In the genomic region with DNA sequence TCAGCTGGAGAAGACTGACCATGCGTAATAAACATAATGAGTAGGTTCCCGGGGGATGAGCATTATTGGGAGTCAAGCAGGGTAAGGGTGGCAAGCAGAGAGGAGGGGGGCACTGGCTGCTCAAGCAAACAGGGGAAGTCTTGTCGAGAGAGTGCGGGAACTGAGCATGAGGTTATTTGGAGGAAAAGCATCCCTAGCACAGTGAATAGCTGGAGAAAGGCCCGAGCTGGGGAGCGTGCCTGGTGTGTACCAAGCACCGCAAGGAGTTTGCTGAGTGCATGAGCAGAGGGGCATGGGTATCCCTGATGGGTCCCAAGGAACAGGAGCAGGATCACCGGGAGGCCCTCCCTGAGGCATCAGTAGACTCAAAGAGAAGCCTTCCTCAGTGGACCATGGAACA, we compare ENCODE assay signal across 14 cellular contexts. TPM values are rescaled to one million over a fixed set of nuclear protein-coding genes. Genes with fewer than 3 reads are reported as not detected.
DNase-seq lines count a peak whose midpoint lies in the region; ATAC-seq and TF ChIP-seq lines count a peak whose summit lies in the region.
"Had no signal": no experiment of that assay in that cellular context is flagged by ENCODE, and none has a peak within 500 bp of the region (broad histone marks: within the 10 kb centered on the region; RNA-seq: fewer than 3 reads in every experiment).

No MANE protein-coding gene starts in this region.

- H3K4me1 ChIP-seq in BLaER1 = peaks cover 64% of the 10 kb centered on the region
- H3K4me1 ChIP-seq in CD8-positive, alpha-beta T cell (ENCODE audit: insufficient read depth, low read length) = peaks cover 93% of the 10 kb centered on the region
- H3K4me1 ChIP-seq in tibial nerve = peaks cover 0 to 40% (median 20%) of the 10 kb centered on the region in 4 donors
- H3K4me1 ChIP-seq: SJSA1 had no signal

- CTCF ChIA-PET in CD8-positive, alpha-beta T cell (lab: Charles Lee) = interaction anchor here (1.0 kb wide), 1 partner anchor 21 kb away, joined by 3 read pairs; no protein-coding TSS in a partner anchor

- POLR2A ChIA-PET in CD8-positive, alpha-beta T cell (lab: Charles Lee) = interaction anchor here (1.5 kb wide), 1 partner anchor 23 kb away, joined by 3 read pairs; no protein-coding TSS in a partner anchor

- H3K4me3 Mint-ChIP-seq in CD8-positive, alpha-beta T cell = peak overlapping the region; percentile 32
- H3K4me3 Mint-ChIP-seq in natural killer cell treated with Interleukin-12 subunit alpha and Interleukin-12 subunit beta and Interleukin-15 and Interleukin-18, amount 100 ng/mL, for 72 hours = no peak overlapping the region
- H3K4me3 Mint-ChIP-seq: activated CD8-positive, alpha-beta memory T cell treated with anti-CD3 and anti-CD28 coated beads, Interleukin-2, amount 10 ng/mL, durations not matched to agents 7 days and 5 days; endodermal cell had no signal

- H3K9me3 ChIP-seq in BLaER1 (no peaks in the 10 kb centered on the region), tibial nerve (no peaks in the 10 kb centered on the region)
- no peaks in the 10 kb centered on the region for H3K9me3 ChIP-seq in CD8-positive, alpha-beta T cell (ENCODE audit: low read length)
- H3K9me3 ChIP-seq: SJSA1, upper lobe of right lung had no signal

- H4K20me1 ChIP-seq in BLaER1 = peaks cover 94% of the 10 kb centered on the region

- intact Hi-C loops in CD8-positive, alpha-beta T cell (cut with DNase I, micrococcal nuclease) = no loop called here

- peak in 1 of 7 experiments; percentile 45 for DNase-seq in CD8-positive, alpha-beta T cell
- DNase-seq in caudate nucleus (lab: John Stamatoyannopoulos, UW) (peak in 30 of 61 donors; percentile 3 to 59 (median 28)), HUDEP-2 (lab: John Stamatoyannopoulos, UW; ENCODE audit: unreplicated experiment in 76 of 76) (no peak), tibial nerve (ENCODE audit: low spot score in 2 of 2) (no peak), DMS 273 (lab: John Stamatoyannopoulos, UW; ENCODE audit: unreplicated experiment) (no peak)
- peak; percentile 52 for DNase-seq in natural killer cell treated with Interleukin-12 subunit alpha and Interleukin-12 subunit beta and Interleukin-15 and Interleukin-18, amount 100 ng/mL, for 72 hours (ENCODE audit: low spot score)
- DNase-seq: activated CD8-positive, alpha-beta memory T cell treated with anti-CD3 and anti-CD28 coated beads, Interleukin-2, amount 10 ng/mL, durations not matched to agents 7 days and 5 days; endodermal cell; foreskin melanocyte; GF-D8; NCI-H1092; upper lobe of right lung had no signal

- TF ChIP-seq EP300 in tibial nerve (IDR thresholded peaks at IDR 0.05) = no peak

- no peak for ATAC-seq in CD8-positive, alpha-beta T cell
- ATAC-seq in natural killer cell treated with Interleukin-12 subunit alpha and Interleukin-12 subunit beta and Interleukin-15 and Interleukin-18, amount 100 ng/mL, for 72 hours = no peak
- ATAC-seq: activated CD8-positive, alpha-beta memory T cell treated with anti-CD3 and anti-CD28 coated beads, Interleukin-2, amount 10 ng/mL, durations not matched to agents 7 days and 5 days; upper lobe of right lung had no signal

- no peak for TF ChIP-seq POLR2A in tibial nerve (IDR thresholded peaks at IDR 0.05)

- no peaks in the 10 kb centered on the region for H3K27me3 Mint-ChIP-seq in CD8-positive, alpha-beta T cell (ENCODE audit: low read depth)
- no peaks in the 10 kb centered on the region for H3K27me3 Mint-ChIP-seq in natural killer cell treated with Interleukin-12 subunit alpha and Interleukin-12 subunit beta and Interleukin-15 and Interleukin-18, amount 100 ng/mL, for 72 hours
- H3K27me3 Mint-ChIP-seq: activated CD8-positive, alpha-beta memory T cell treated with anti-CD3 and anti-CD28 coated beads, Interleukin-2, amount 10 ng/mL, durations not matched to agents 7 days and 5 days had no signal

- H3K36me3 Mint-ChIP-seq in CD8-positive, alpha-beta T cell = peaks cover 21% of the 10 kb centered on the region
- H3K36me3 Mint-ChIP-seq in natural killer cell treated with Interleukin-12 subunit alpha and Interleukin-12 subunit beta and Interleukin-15 and Interleukin-18, amount 100 ng/mL, for 72 hours = no peaks in the 10 kb centered on the region

- H3K4me2 ChIP-seq in BLaER1 = peak overlapping the region; percentile 11; the same call in 1 of the 2 replicates

- H3K9ac ChIP-seq in BLaER1 = no peak overlapping the region

- no peaks in the 10 kb centered on the region for H3K9me3 Mint-ChIP-seq in CD8-positive, alpha-beta T cell
- no peaks in the 10 kb centered on the region for H3K9me3 Mint-ChIP-seq in natural killer cell treated with Interleukin-12 subunit alpha and Interleukin-12 subunit beta and Interleukin-15 and Interleukin-18, amount 100 ng/mL, for 72 hours
- H3K9me3 Mint-ChIP-seq: endodermal cell had no signal

- no peak for TF ChIP-seq CTCF in CD8-positive, alpha-beta T cell (IDR thresholded peaks at IDR 0.05)
- no peak for TF ChIP-seq CTCF in tibial nerve (IDR thresholded peaks at IDR 0.05)

- WGBS in tibial nerve, 2 donors = 65 to 79% methylated on average over 8 of the region's 8 CpGs

- peak overlapping the region; percentile 82 for H3K27ac Mint-ChIP-seq in CD8-positive, alpha-beta T cell
- peak overlapping the region; percentile 20 to 80 for H3K27ac Mint-ChIP-seq in natural killer cell treated with Interleukin-12 subunit alpha and Interleukin-12 subunit beta and Interleukin-15 and Interleukin-18, amount 100 ng/mL, for 72 hours
- H3K27ac Mint-ChIP-seq: activated CD8-positive, alpha-beta memory T cell treated with anti-CD3 and anti-CD28 coated beads, Interleukin-2, amount 10 ng/mL, durations not matched to agents 7 days and 5 days; endodermal cell had no signal

- H3K27me3 ChIP-seq in BLaER1 (no peaks in the 10 kb centered on the region), tibial nerve (no peaks in the 10 kb centered on the region)
- no peaks in the 10 kb centered on the region for H3K27me3 ChIP-seq in CD8-positive, alpha-beta T cell (ENCODE audit: insufficient read depth, low read length)
- H3K27me3 ChIP-seq: SJSA1, upper lobe of right lung had no signal

- H3K4me1 Mint-ChIP-seq in CD8-positive, alpha-beta T cell (ENCODE audit: low read depth) = peaks cover 49% of the 10 kb centered on the region
- H3K4me1 Mint-ChIP-seq in natural killer cell treated with Interleukin-12 subunit alpha and Interleukin-12 subunit beta and Interleukin-15 and Interleukin-18, amount 100 ng/mL, for 72 hours (ENCODE audit: low read depth in 2 of 2) = peaks cover 21 to 26% of the 10 kb centered on the region in 2 donors
- H3K4me1 Mint-ChIP-seq: endodermal cell had no signal

- H3K27ac ChIP-seq in BLaER1 (no peak overlapping the region), caudate nucleus (ENCODE audit: low read depth, low read length) (peak overlapping the region; percentile 76), tibial nerve (no peak overlapping the region)
- no peak overlapping the region for H3K27ac ChIP-seq in CD8-positive, alpha-beta T cell (ENCODE audit: low read depth, low read length)
- H3K27ac ChIP-seq: SJSA1, upper lobe of right lung had no signal

- H3K36me3 ChIP-seq in BLaER1 (no peaks in the 10 kb centered on the region), tibial nerve (no peaks in the 10 kb centered on the region)
- no peaks in the 10 kb centered on the region for H3K36me3 ChIP-seq in CD8-positive, alpha-beta T cell (ENCODE audit: insufficient read depth, low read length)
- H3K36me3 ChIP-seq: SJSA1, upper lobe of right lung had no signal

- H3K4me3 ChIP-seq in BLaER1 = no peak overlapping the region
- H3K4me3 ChIP-seq in CD8-positive, alpha-beta T cell (ENCODE audit: low read depth, low read length) = no peak overlapping the region
- H3K4me3 ChIP-seq in tibial nerve = no peak overlapping the region
- H3K4me3 ChIP-seq: SJSA1, upper lobe of right lung had no signal

RNA-seq across cellular contexts. Expression of a gene that starts 17.2 kb away (rescaled TPM):
- total RNA-seq in CD8-positive, alpha-beta T cell = 100 to 1,000 TPM; 475 to 490 TPM
- total RNA-seq in natural killer cell treated with Interleukin-12 subunit alpha and Interleukin-12 subunit beta and Interleukin-15 and Interleukin-18, amount 100 ng/mL, for 72 hours = 100 to 1,000 TPM; 111 to 149 TPM
- 10 to 100 TPM; 53.1 to 81.0 (median 63.8) TPM for total RNA-seq in tibial nerve
